Comparison of ENCODE assay signal across 8 cellular contexts in genomic region chr2:190679813-190680591, GRCh38. TPM values are rescaled to one million over a fixed set of nuclear protein-coding genes. Genes with fewer than 3 reads are reported as not detected.
DNase-seq lines count a peak whose midpoint lies in the region; ATAC-seq and TF ChIP-seq lines count a peak whose summit lies in the region.

No MANE protein-coding gene starts in this region.

- DNase-seq in NCI-H2227 (lab: John Stamatoyannopoulos, UW; ENCODE audit: unreplicated experiment) (peak; percentile 64), fibroblast of the aortic adventitia (ENCODE audit: low read depth) (no peak), hippocampal formation (lab: John Stamatoyannopoulos, UW) (no peak)
- DNase-seq in activated T-cell treated with anti-CD3 and anti-CD28 coated beads, Interleukin-2, amount 50 U/mL, for 1 hour, result peak; percentile 70

- no peaks in the 10 kb centered on the region for H3K27me3 ChIP-seq in parathyroid adenoma (ENCODE audit: control insufficient read depth, insufficient read depth, low read length)

- no peaks in the 10 kb centered on the region for H3K9me3 ChIP-seq in parathyroid adenoma (ENCODE audit: control insufficient read depth, low read length)

- no peaks in the 10 kb centered on the region for H3K36me3 ChIP-seq in parathyroid adenoma (ENCODE audit: control insufficient read depth, insufficient read depth, low read length)

- H3K27ac ChIP-seq in 22Rv1 (no peak overlapping the region), parathyroid adenoma (no peak overlapping the region)

- H3K4me1 ChIP-seq in parathyroid adenoma, result no peaks in the 10 kb centered on the region

- H3K79me2 ChIP-seq in parathyroid adenoma, result no peaks in the 10 kb centered on the region

- H2AFZ ChIP-seq in parathyroid adenoma, result peak overlapping the region; percentile 19

- no peak overlapping the region for H3K4me3 ChIP-seq in fibroblast of the aortic adventitia (ENCODE audit: low read depth, low read length)
- H3K4me3 ChIP-seq in parathyroid adenoma (ENCODE audit: low read depth, low read length), result no peak overlapping the region

- ATAC-seq in GM18499 (IDR thresholded peaks at IDR 0.05; ENCODE audit: insufficient read depth, unreplicated experiment), result peak; percentile 37
- ATAC-seq in HG02763 (IDR thresholded peaks at IDR 0.05; ENCODE audit: unreplicated experiment), result peak; percentile 50

- H3K4me2 ChIP-seq in parathyroid adenoma (ENCODE audit: low read length), result no peak overlapping the region

- TF ChIP-seq CTCF in 22Rv1 (IDR thresholded peaks at IDR 0.05), result peak; percentile 89
- TF ChIP-seq CTCF in fibroblast of the aortic adventitia (IDR thresholded peaks at IDR 0.05; ENCODE audit: insufficient read depth, low read length), result peak; percentile 15
- peak; percentile 61 for TF ChIP-seq CTCF in parathyroid adenoma (IDR thresholded peaks at IDR 0.05)

- no peak overlapping the region for H3K9ac ChIP-seq in parathyroid adenoma

RNA-seq across cellular contexts. Expression of gene NAB1, which starts 31.1 kb away (rescaled TPM):
- total RNA-seq in fibroblast of the aortic adventitia (ENCODE audit: low replicate concordance), result 34.4 and 52.6 TPM in 2 replicates

Comparison
In these comparisons a context has a peak if more than half of its experiments do, and no peak if none do; other contexts are left out.
1. CTCF ChIP-seq: peak in every context shown above with its lines; median percentile 89 in 22Rv1; 61 in parathyroid adenoma; 15 in fibroblast of the aortic adventitia.
2. DNase-seq: peak in NCI-H2227 (single experiment) and activated T-cell treated with anti-CD3 and anti-CD28 coated beads, Interleukin-2, amount 50 U/mL, for 1 hour (single experiment); none in fibroblast of the aortic adventitia (single experiment) and hippocampal formation (0 of 2).